Comparison of ENCODE assay signal across 11 cellular contexts in the genomic region with DNA sequence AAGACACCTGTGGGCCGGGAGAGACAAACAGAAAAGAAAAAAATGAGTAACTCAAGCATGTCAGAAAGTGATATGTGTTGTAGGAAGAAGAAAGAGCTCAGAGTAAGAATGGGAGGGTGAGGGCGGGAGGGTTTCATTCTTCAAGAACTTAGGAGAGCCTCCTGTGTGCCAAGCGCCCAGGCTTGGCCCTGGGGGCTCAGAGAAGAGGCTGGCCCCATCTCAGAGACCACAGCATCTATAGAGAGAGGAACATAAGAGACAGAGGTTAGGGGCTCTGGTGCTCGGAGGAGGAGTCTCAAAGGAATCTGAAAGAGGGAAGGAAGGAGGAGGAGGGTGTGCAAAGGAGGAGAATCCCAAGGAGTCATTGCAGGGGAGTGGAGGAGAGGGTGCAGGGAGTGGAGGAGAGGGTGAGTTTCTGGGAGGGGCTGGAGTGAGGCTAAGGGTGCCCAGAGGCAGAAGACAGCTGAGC.
A peak's percentile ranks its signal among the peaks of the same experiment; 100 is the strongest.
DNase-seq lines count a peak whose midpoint lies in the region; ATAC-seq, FAIRE-seq and TF ChIP-seq lines count a peak whose summit lies in the region.
"Had no signal": no experiment of that assay in that cellular context is flagged by ENCODE, and none has a peak within 500 bp of the region (broad histone marks: within the 10 kb centered on the region; RNA-seq: fewer than 3 reads in every experiment).

No MANE protein-coding gene starts in this region.

- FAIRE-seq in keratinocyte (lab: Jason Lieb, UNC) = peak; percentile 43

- peak overlapping the region; percentile 82 for H3K4me2 ChIP-seq in keratinocyte (ENCODE audit: control insufficient read depth, extremely low read depth, insufficient read depth, low read depth, low read length)

- ATAC-seq in stimulated activated naive CD8-positive, alpha-beta T cell treated with anti-CD3 and anti-CD28 coated beads, Interleukin-15, amount 100 ng/mL, for 72 hours = peak; percentile 75
- ATAC-seq: T-helper 17 cell had no signal

- H3K36me3 ChIP-seq in WERI-Rb-1 = no peaks in the 10 kb centered on the region
- H3K36me3 ChIP-seq in keratinocyte (ENCODE audit: control insufficient read depth in 2 of 2, extremely low read depth in 1 of 2, insufficient read depth in 2 of 2, low read length in 2 of 2) = no peaks in the 10 kb centered on the region

- H3K27ac Mint-ChIP-seq in activated T-cell treated with anti-CD3 and anti-CD28 coated beads, Interleukin-2, amount 50 U/mL, for 24 hours = peak overlapping the region; percentile 92
- H3K27ac Mint-ChIP-seq in stimulated activated naive CD8-positive, alpha-beta T cell treated with anti-CD3 and anti-CD28 coated beads, Interleukin-15, amount 100 ng/mL, for 72 hours = peak overlapping the region; percentile 31 to 98
- H3K27ac Mint-ChIP-seq: dendritic cell treated with granulocyte-macrophage colony-stimulating factor and Interleukin-4, amounts not matched to agents 40 ng/mL and 50 ng/mL, for 4 days; T-helper 17 cell had no signal

- DNase-seq in activated T-cell treated with anti-CD3 and anti-CD28 coated beads, Interleukin-2, amount 50 U/mL, for 24 hours = peak; percentile 43
- DNase-seq in activated T-cell treated with anti-CD3 and anti-CD28 coated beads, Interleukin-2, amount 50 U/mL, for 1 hour = no peak
- peak; percentile 2 for DNase-seq in WERI-Rb-1
- no peak for DNase-seq in keratinocyte (ENCODE audit: low read depth, low spot score)
- DNase-seq in stimulated activated naive CD8-positive, alpha-beta T cell treated with anti-CD3 and anti-CD28 coated beads, Interleukin-15, amount 100 ng/mL, for 72 hours = no peak
- DNase-seq in amniotic stem cell (lab: John Stamatoyannopoulos, UW) = no peak
- DNase-seq in D341Med (ENCODE audit: low spot score) = no peak
- no peak for DNase-seq in caudate nucleus (lab: John Stamatoyannopoulos, UW)
- DNase-seq: C1 segment of cervical spinal cord, T-helper 17 cell had no signal

- no peak overlapping the region for H3K27ac ChIP-seq in WERI-Rb-1
- H3K27ac ChIP-seq in keratinocyte (ENCODE audit: control insufficient read depth, insufficient read depth, low read length) = peak overlapping the region; percentile 94
- no peak overlapping the region for H3K27ac ChIP-seq in caudate nucleus (ENCODE audit: low read depth, low read length)

- no peak overlapping the region for H3K4me3 ChIP-seq in WERI-Rb-1 (ENCODE audit: low read depth, low read length)
- H3K4me3 ChIP-seq in keratinocyte (ENCODE audit: control insufficient read depth in 2 of 3, extremely low read depth in 1 of 3, insufficient read depth in 2 of 3, low read depth in 1 of 3, low read length in 3 of 3) = peak overlapping the region in 2 of 3 experiments; percentile 3 to 41

- dilution Hi-C loops in keratinocyte (cut with MboI; ENCODE audit: extremely low pct_ligation_motif_present, low sequenced_read_pairs) = no loop called here

- no peaks in the 10 kb centered on the region for H3K9me1 ChIP-seq in keratinocyte (ENCODE audit: control insufficient read depth, extremely low read depth, insufficient read depth, low read length)

- H3K27me3 ChIP-seq in WERI-Rb-1 (ENCODE audit: insufficient read depth, low read depth, severe bottlenecking) = no peaks in the 10 kb centered on the region
- H3K27me3 ChIP-seq in keratinocyte (ENCODE audit: control insufficient read depth, extremely low read depth, insufficient read depth, low read length) = no peaks in the 10 kb centered on the region

- no peaks in the 10 kb centered on the region for H3K79me2 ChIP-seq in keratinocyte (ENCODE audit: control insufficient read depth, insufficient read depth, low read length)

- peak overlapping the region; percentile 58 for H3K4me3 Mint-ChIP-seq in activated T-cell treated with anti-CD3 and anti-CD28 coated beads, Interleukin-2, amount 50 U/mL, for 24 hours
- H3K4me3 Mint-ChIP-seq in stimulated activated naive CD8-positive, alpha-beta T cell treated with anti-CD3 and anti-CD28 coated beads, Interleukin-15, amount 100 ng/mL, for 72 hours = peak overlapping the region; percentile 55 to 70
- H3K4me3 Mint-ChIP-seq: dendritic cell treated with granulocyte-macrophage colony-stimulating factor and Interleukin-4, amounts not matched to agents 40 ng/mL and 50 ng/mL, for 4 days; T-helper 17 cell had no signal

- H3K4me1 Mint-ChIP-seq in activated T-cell treated with anti-CD3 and anti-CD28 coated beads, Interleukin-2, amount 50 U/mL, for 24 hours (ENCODE audit: low read depth) = peaks cover 18% of the 10 kb centered on the region
- peaks cover 25% of the 10 kb centered on the region for H3K4me1 Mint-ChIP-seq in stimulated activated naive CD8-positive, alpha-beta T cell treated with anti-CD3 and anti-CD28 coated beads, Interleukin-15, amount 100 ng/mL, for 72 hours

- H3K36me3 Mint-ChIP-seq in activated T-cell treated with anti-CD3 and anti-CD28 coated beads, Interleukin-2, amount 50 U/mL, for 24 hours (ENCODE audit: low read depth) = no peaks in the 10 kb centered on the region

- no peaks in the 10 kb centered on the region for H3K9me3 Mint-ChIP-seq in activated T-cell treated with anti-CD3 and anti-CD28 coated beads, Interleukin-2, amount 50 U/mL, for 24 hours
- no peaks in the 10 kb centered on the region for H3K9me3 Mint-ChIP-seq in stimulated activated naive CD8-positive, alpha-beta T cell treated with anti-CD3 and anti-CD28 coated beads, Interleukin-15, amount 100 ng/mL, for 72 hours
- H3K9me3 Mint-ChIP-seq: dendritic cell treated with granulocyte-macrophage colony-stimulating factor and Interleukin-4, amounts not matched to agents 40 ng/mL and 50 ng/mL, for 4 days had no signal

- H2AFZ ChIP-seq in keratinocyte (ENCODE audit: control insufficient read depth, low read length) = no peak overlapping the region

- H3K9me3 ChIP-seq in WERI-Rb-1 (ENCODE audit: severe bottlenecking) (no peaks in the 10 kb centered on the region), keratinocyte (ENCODE audit: control insufficient read depth, low read depth, low read length) (no peaks in the 10 kb centered on the region)

- H3K4me1 ChIP-seq in keratinocyte (ENCODE audit: control insufficient read depth, extremely low read depth, insufficient read depth, low read length) = peaks cover 24% of the 10 kb centered on the region

- TF ChIP-seq CTCF in WERI-Rb-1 (IDR thresholded peaks at IDR 0.05; ENCODE audit: low read depth, low read length) = no peak
- no peak for TF ChIP-seq CTCF in keratinocyte (optimal IDR thresholded peaks at IDR 0.05 in 1 of 3, IDR thresholded peaks at IDR 0.05 in 1 of 3, conservative IDR thresholded peaks at IDR 0.05 in 1 of 3; ENCODE audit: extremely low read depth in 1 of 3, insufficient read depth in 2 of 3, low read length in 3 of 3)

- H4K20me1 ChIP-seq in keratinocyte (ENCODE audit: control insufficient read depth, extremely low read depth, insufficient read depth, low read length) = no peaks in the 10 kb centered on the region

- peak overlapping the region; percentile 71 for H3K9ac ChIP-seq in keratinocyte (ENCODE audit: control insufficient read depth, extremely low read depth, insufficient read depth, low read length)

- peaks cover 33% of the 10 kb centered on the region for H3K27me3 Mint-ChIP-seq in activated T-cell treated with anti-CD3 and anti-CD28 coated beads, Interleukin-2, amount 50 U/mL, for 24 hours
- H3K27me3 Mint-ChIP-seq in stimulated activated naive CD8-positive, alpha-beta T cell treated with anti-CD3 and anti-CD28 coated beads, Interleukin-15, amount 100 ng/mL, for 72 hours = peaks cover 29% of the 10 kb centered on the region

Comparison
In these comparisons a context has a peak if more than half of its experiments do, and no peak if none do; other contexts are left out.
1. DNase-seq: peak in activated T-cell treated with anti-CD3 and anti-CD28 coated beads, Interleukin-2, amount 50 U/mL, for 24 hours (single experiment) and WERI-Rb-1 (single experiment); none in activated T-cell treated with anti-CD3 and anti-CD28 coated beads, Interleukin-2, amount 50 U/mL, for 1 hour (single experiment), keratinocyte (single experiment), stimulated activated naive CD8-positive, alpha-beta T cell treated with anti-CD3 and anti-CD28 coated beads, Interleukin-15, amount 100 ng/mL, for 72 hours (0 of 2), amniotic stem cell (single experiment), D341Med (single experiment) and caudate nucleus (0 of 61).